In genomic region chrX:40444798-40445496, GRCh38 we compare ENCODE assay signal across 17 cellular contexts.
DNase-seq lines count a peak whose midpoint lies in the region; FAIRE-seq and TF ChIP-seq lines count a peak whose summit lies in the region.
"Had no signal": no experiment of that assay in that cellular context is flagged by ENCODE, and none has a peak within 500 bp of the region (broad histone marks: within the 10 kb centered on the region; RNA-seq: fewer than 3 reads in every experiment).

No MANE protein-coding gene starts in this region.

- H2AK5ac ChIP-seq in trophoblast cell (ENCODE audit: low read length) (no peak overlapping the region), H9 (ENCODE audit: insufficient read length, low read length) (no peak overlapping the region)

- H3K27ac ChIP-seq in trophoblast cell (ENCODE audit: low read depth, low read length) (no peak overlapping the region), caudate nucleus (ENCODE audit: low read depth, low read length) (no peak overlapping the region), H9 (ENCODE audit: insufficient read length, low read depth, low read length) (no peak overlapping the region)
- H3K27ac ChIP-seq: PC-9, SJSA1 had no signal

- H3K23me2 ChIP-seq in H9 (ENCODE audit: insufficient read length, low read depth, low read length, poor library complexity, severe bottlenecking) = no peaks in the 10 kb centered on the region

- no peak overlapping the region for H4K8ac ChIP-seq in trophoblast cell (ENCODE audit: low read depth, low read length)
- H4K8ac ChIP-seq in H9 (replicated peaks; ENCODE audit: insufficient read length, low read depth, low read length) = no peak overlapping the region

- H3K9me3 ChIP-seq in trophoblast cell (ENCODE audit: insufficient read depth, low read depth, low read length) (no peaks in the 10 kb centered on the region), H9 (ENCODE audit: control insufficient read depth, low read depth, low read length) (no peaks in the 10 kb centered on the region)
- H3K9me3 ChIP-seq: SJSA1 had no signal

- H3K56ac ChIP-seq in H9 (ENCODE audit: insufficient read length, low read depth, low read length) = no peak overlapping the region

- peaks cover under 1 to 3% of the 10 kb centered on the region in 2 experiments for H3K4me1 ChIP-seq in trophoblast cell (ENCODE audit: control insufficient read depth in 1 of 2, insufficient read depth in 2 of 2, low read length in 2 of 2)
- H3K4me1 ChIP-seq in H9 (ENCODE audit: insufficient read depth, low read length) = no peaks in the 10 kb centered on the region
- H3K4me1 ChIP-seq: SJSA1 had no signal

- H2BK5ac ChIP-seq in trophoblast cell (ENCODE audit: low read depth, low read length, poor library complexity) (no peak overlapping the region), H9 (ENCODE audit: insufficient read length, low read length) (no peak overlapping the region)

- H3K27me3 ChIP-seq in trophoblast cell (ENCODE audit: insufficient read depth, low read length) (no peaks in the 10 kb centered on the region), H9 (ENCODE audit: insufficient read depth, low read length) (no peaks in the 10 kb centered on the region)
- H3K27me3 ChIP-seq: SJSA1 had no signal

- H3T11ph ChIP-seq in H9 (ENCODE audit: low read length) = no peak overlapping the region

- no peak overlapping the region for H4K12ac ChIP-seq in trophoblast cell (ENCODE audit: low read depth, low read length)

- H3K79me2 ChIP-seq in trophoblast cell (ENCODE audit: control insufficient read depth, insufficient read depth, low read length, poor library complexity) = no peaks in the 10 kb centered on the region
- no peaks in the 10 kb centered on the region for H3K79me2 ChIP-seq in H9 (ENCODE audit: insufficient read depth, low read length)

- H2BK120ac ChIP-seq in trophoblast cell (ENCODE audit: insufficient read depth, low read length, poor library complexity) (no peak overlapping the region), H9 (ENCODE audit: low read depth, low read length, poor library complexity, severe bottlenecking) (no peak overlapping the region)

- H3K4ac ChIP-seq in trophoblast cell (ENCODE audit: low read depth, low read length) (no peak overlapping the region), H9 (ENCODE audit: low read depth, low read length) (no peak overlapping the region)

- H3K79me1 ChIP-seq in trophoblast cell (ENCODE audit: low read length) (no peaks in the 10 kb centered on the region), H9 (ENCODE audit: insufficient read depth, low read depth, low read length, poor library complexity, severe bottlenecking) (no peaks in the 10 kb centered on the region)

- H3K18ac ChIP-seq in trophoblast cell (ENCODE audit: low read length) (no peak overlapping the region), H9 (ENCODE audit: insufficient read length, low read depth, low read length) (no peak overlapping the region)

- H4K20me1 ChIP-seq in H9 (ENCODE audit: control insufficient read depth, insufficient read depth, insufficient read length) = no peaks in the 10 kb centered on the region

- FAIRE-seq in GM18507 (lab: Jason Lieb, UNC) = peak; percentile 5
- FAIRE-seq: H1 had no signal

- no peak overlapping the region for H3K23ac ChIP-seq in trophoblast cell (ENCODE audit: low read length)
- H3K23ac ChIP-seq in H9 (ENCODE audit: insufficient read length, low read depth, low read length) = no peak overlapping the region

- TF ChIP-seq CTCF in epithelial cell of esophagus (IDR thresholded peaks at IDR 0.05; ENCODE audit: insufficient read depth, low read depth, low read length, missing control alignments) = no peak
- TF ChIP-seq CTCF in GM20000 (IDR thresholded peaks at IDR 0.05; ENCODE audit: extremely low read depth, missing control alignments) = no peak
- TF ChIP-seq CTCF in H9 (conservative IDR thresholded peaks at IDR 0.05) = no peak

- H3K4me2 ChIP-seq in trophoblast cell (ENCODE audit: low read length) (no peak overlapping the region), H9 (ENCODE audit: insufficient read depth, insufficient read length, low read length) (no peak overlapping the region)
- H3K4me2 ChIP-seq: PC-9 had no signal

- no peaks in the 10 kb centered on the region for H3K36me3 ChIP-seq in trophoblast cell (ENCODE audit: control insufficient read depth in 1 of 2, insufficient read depth in 2 of 2, low read length in 2 of 2)
- H3K36me3 ChIP-seq: SJSA1 had no signal

- peaks cover 3 to 11% of the 10 kb centered on the region in 2 experiments for H3K4me1 Mint-ChIP-seq in H9

- no peak overlapping the region for H3K9ac ChIP-seq in trophoblast cell (ENCODE audit: low read length)
- H3K9ac ChIP-seq in H9 (ENCODE audit: extremely low read depth, insufficient read length, low read length) = no peak overlapping the region

- H3K4me3 ChIP-seq in epithelial cell of esophagus (ENCODE audit: low read length) = no peak overlapping the region
- no peak overlapping the region for H3K4me3 ChIP-seq in trophoblast cell (ENCODE audit: low read depth, low read length)
- H3K4me3 ChIP-seq: PC-9, SJSA1 had no signal

- no peak overlapping the region for H2BK20ac ChIP-seq in H9 (ENCODE audit: low read depth, low read length, poor library complexity, severe bottlenecking)

- H3K27me3 Mint-ChIP-seq in H9 (ENCODE audit: low read depth) = no peaks in the 10 kb centered on the region; the same call in 1 of the 2 replicates

- WGBS in trophoblast cell (ENCODE audit: extremely low coverage, insufficient coverage, insufficient read length) = no CpG with 5 or more reads among the region's 12 CpGs
- no CpG with 5 or more reads among the region's 12 CpGs for WGBS in H9 (ENCODE audit: extremely low coverage, insufficient read length, low lambda C conversion rate)

- H3K27ac Mint-ChIP-seq in H9 = no peak overlapping the region
- H3K27ac Mint-ChIP-seq: HFFc6 had no signal

- H2BK12ac ChIP-seq in trophoblast cell (ENCODE audit: low read length) (peak overlapping the region; percentile 31), H9 (ENCODE audit: insufficient read length, low read depth, low read length) (no peak overlapping the region)

- H3K14ac ChIP-seq in trophoblast cell (ENCODE audit: low read length) (no peak overlapping the region), H9 (ENCODE audit: insufficient read depth, low read length) (no peak overlapping the region)

- no peak overlapping the region for H4K5ac ChIP-seq in H9 (ENCODE audit: insufficient read length, low read depth, low read length)

- no peaks in the 10 kb centered on the region; a peak in 2 of 7 replicates for H3K36me3 Mint-ChIP-seq in H9 (ENCODE audit: insufficient read depth in 1 of 3, low read depth in 3 of 3)

- H3K9me3 Mint-ChIP-seq in H9 = peaks cover 61 to 72% of the 10 kb centered on the region in 2 experiments
- H3K9me3 Mint-ChIP-seq: HFFc6 had no signal

- no peak for DNase-seq in GM18507 (ENCODE audit: extremely low spot score, insufficient read length, low read depth)
- peak; percentile 5 for DNase-seq in SK-N-DZ (ENCODE audit: low spot score)
- peak; percentile 42 for DNase-seq in epithelial cell of esophagus (ENCODE audit: low read depth)
- no peak for DNase-seq in trophoblast cell
- DNase-seq in GM20000 (ENCODE audit: low spot score) = no peak
- DNase-seq in caudate nucleus (lab: John Stamatoyannopoulos, UW) = no peak
- no peak for DNase-seq in H9
- DNase-seq: C1 segment of cervical spinal cord, DMS 273 treated with DMSO at 0.1 percent for 48 hours, HFFc6, Karpas-422, NCI-H1105 treated with DMSO at 0.1 percent for 48 hours, NCI-H1694 treated with DMSO at 0.1 percent for 48 hours, NCI-H69, PC-9 had no signal

- H2BK15ac ChIP-seq in H9 (ENCODE audit: low read depth, low read length) = no peak overlapping the region

- H4K91ac ChIP-seq in trophoblast cell (ENCODE audit: low read depth, low read length) (no peak overlapping the region), H9 (ENCODE audit: insufficient read length, low read depth, low read length) (no peak overlapping the region)

- H3K4me3 Mint-ChIP-seq in H9 = peak overlapping the region in 1 of 2 experiments; percentile 16; a peak in 1 of 5 replicates
- H3K4me3 Mint-ChIP-seq: HFFc6 had no signal

- no peak overlapping the region for H2AFZ ChIP-seq in trophoblast cell (ENCODE audit: insufficient read depth, low read length, poor library complexity)
- no peak overlapping the region for H2AFZ ChIP-seq in H9 (ENCODE audit: low read length)
- H2AFZ ChIP-seq: PC-9 had no signal

Comparison
In these comparisons a context has a peak if more than half of its experiments do, and no peak if none do; other contexts are left out.
1. DNase-seq: peak in SK-N-DZ (single experiment) and epithelial cell of esophagus (single experiment); none in GM18507 (single experiment), trophoblast cell (0 of 2), GM20000 (single experiment), caudate nucleus (0 of 61) and H9 (single experiment).